Comparison of ENCODE assay signal across 32 cellular contexts in the genomic region with DNA sequence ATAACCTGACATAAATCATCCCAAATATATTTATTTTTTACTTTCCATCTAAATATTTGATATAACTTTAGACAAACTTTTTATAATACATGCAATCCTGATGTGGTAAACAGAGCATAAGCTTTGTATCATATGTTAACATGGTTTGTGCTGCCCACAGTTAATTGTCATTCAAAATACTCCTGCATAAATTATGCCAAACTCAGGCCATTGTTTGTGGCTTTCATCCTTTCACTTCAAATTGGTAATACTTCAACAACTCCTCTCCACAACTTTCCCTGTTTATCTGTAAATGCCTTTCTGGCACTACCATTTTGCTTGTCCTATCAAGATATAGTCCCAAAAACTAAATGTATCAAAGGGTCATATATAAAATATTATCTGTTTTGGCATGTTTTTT.
"Had no signal": no experiment of that assay in that cellular context is flagged by ENCODE, and none has a peak within 500 bp of the region (broad histone marks: within the 10 kb centered on the region; RNA-seq: fewer than 3 reads in every experiment).

No MANE protein-coding gene starts in this region.

- H3K27ac ChIP-seq: dorsolateral prefrontal cortex, esophagus muscularis mucosa, foreskin keratinocyte, gastroesophageal sphincter, heart left ventricle, lower lobe of right lung, prostate gland, right atrium auricular region, suprapubic skin, transverse colon, upper lobe of right lung, uterus had no signal

- H3K27me3 ChIP-seq: dorsolateral prefrontal cortex, esophagus muscularis mucosa, foreskin keratinocyte, gastroesophageal sphincter, heart left ventricle, right atrium auricular region, suprapubic skin, transverse colon, upper lobe of right lung, uterus had no signal

- H3K9me3 ChIP-seq: lower lobe of right lung, prostate gland, right atrium auricular region, suprapubic skin, transverse colon, upper lobe of right lung, uterus had no signal

- H3K36me3 ChIP-seq: esophagus muscularis mucosa, gastroesophageal sphincter, heart left ventricle, lower lobe of right lung, prostate gland, right atrium auricular region, suprapubic skin, transverse colon, upper lobe of right lung, uterus had no signal

- FAIRE-seq: colon, endothelial cell of umbilical vein had no signal

- H3K4me3 ChIP-seq: dorsolateral prefrontal cortex, esophagus muscularis mucosa, gastroesophageal sphincter, heart left ventricle, lower lobe of right lung, prostate gland, right atrium auricular region, smooth muscle cell, suprapubic skin, transverse colon, upper lobe of right lung, uterus had no signal

- H3K4me1 ChIP-seq: esophagus muscularis mucosa, foreskin keratinocyte, gastroesophageal sphincter, heart left ventricle, lower lobe of right lung, prostate gland, right atrium auricular region, suprapubic skin, transverse colon, upper lobe of right lung, uterus had no signal

- H3K4me2 ChIP-seq: smooth muscle cell had no signal

- ATAC-seq: foreskin keratinocyte; gastroesophageal sphincter; heart left ventricle; left colon; left ventricle myocardium superior; lower lobe of right lung; naive thymus-derived CD8-positive, alpha-beta T cell; sciatic nerve; stimulated activated naive CD8-positive, alpha-beta T cell treated with anti-CD3 and anti-CD28 coated beads, Interleukin-15, amount 100 ng/mL, for 72 hours; upper lobe of right lung had no signal

- DNase-seq: dorsolateral prefrontal cortex; effector CD4-positive, alpha-beta T cell; foreskin keratinocyte; heart left ventricle; hypothalamus; immature natural killer cell; islet precursor cell; kidney glomerular epithelial cell; left colon; left ventricle myocardium superior; lower lobe of right lung; naive thymus-derived CD8-positive, alpha-beta T cell; nephron progenitor cell; nucleus accumbens; stimulated activated CD4-positive, alpha-beta T cell treated with anti-CD3 and anti-CD28 coated beads, Interleukin-12 subunit alpha, Interleukin-12 subunit beta, amount 100 ng/mL, for 4 hours; stimulated activated CD4-positive, alpha-beta T cell treated with anti-CD3 and anti-CD28 coated beads, Interleukin-1b, Interleukin-23, amount 100 ng/mL, for 48 hours; stimulated activated CD4-positive, alpha-beta T cell treated with anti-CD3 and anti-CD28 coated beads, Interleukin-4, amount 100 ng/mL, for 1 hour; stimulated activated CD8-positive, alpha-beta memory T cell treated with anti-CD3 and anti-CD28 coated beads, Interleukin-4, amount 100 ng/mL, for 48 hours; stimulated activated naive CD4-positive, alpha-beta T cell; stimulated activated naive CD8-positive, alpha-beta T cell treated with anti-CD3 and anti-CD28 coated beads, Interleukin-15, amount 100 ng/mL, for 72 hours; transverse colon; upper lobe of right lung; uterus had no signal
